ENCODE assay signal across 12 cellular contexts in the genomic region with DNA sequence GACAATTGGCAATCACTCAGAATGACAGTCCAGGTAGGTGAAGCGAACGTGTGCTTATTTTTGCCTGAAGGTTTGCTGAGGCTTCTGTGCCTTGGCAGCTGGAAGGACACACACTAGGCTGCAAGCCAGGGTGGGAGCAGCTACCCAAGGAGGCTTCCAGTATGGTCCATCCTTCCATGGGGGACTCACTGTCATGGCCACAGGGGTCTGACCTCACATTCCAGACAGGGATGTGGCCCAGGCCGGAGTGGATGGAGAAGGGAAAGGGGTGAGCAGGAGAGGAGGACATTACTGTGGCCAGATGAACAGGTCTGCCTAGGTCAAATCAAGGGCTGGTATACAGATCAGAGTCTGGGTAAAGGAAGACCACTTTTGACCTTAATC.
"Had no signal": no experiment of that assay in that cellular context is flagged by ENCODE, and none has a peak within 500 bp of the region (broad histone marks: within the 10 kb centered on the region; RNA-seq: fewer than 3 reads in every experiment).

No MANE protein-coding gene starts in this region.

- H3K36me3 ChIP-seq: esophagus squamous epithelium, stomach, thoracic aorta, uterus had no signal

- H3K9me3 ChIP-seq: esophagus squamous epithelium, stomach, thoracic aorta, uterus had no signal

- H3K27me3 Mint-ChIP-seq: activated CD4-positive, alpha-beta memory T cell treated with anti-CD3 and anti-CD28 coated beads for 36 hours; activated naive CD4-positive, alpha-beta T cell treated with anti-CD3 and anti-CD28 coated beads, Interleukin-2, amount 50 U/mL, for 24 hours had no signal

- H3K9me3 Mint-ChIP-seq: activated CD4-positive, alpha-beta memory T cell treated with anti-CD3 and anti-CD28 coated beads for 36 hours; activated naive CD4-positive, alpha-beta T cell treated with anti-CD3 and anti-CD28 coated beads, Interleukin-2, amount 50 U/mL, for 24 hours had no signal

- H3K4me3 Mint-ChIP-seq: activated CD4-positive, alpha-beta memory T cell treated with anti-CD3 and anti-CD28 coated beads for 36 hours; activated naive CD4-positive, alpha-beta T cell treated with anti-CD3 and anti-CD28 coated beads, Interleukin-2, amount 50 U/mL, for 24 hours; nephron had no signal

- DNase-seq: activated CD4-positive, alpha-beta memory T cell treated with anti-CD3 and anti-CD28 coated beads for 36 hours; activated CD4-positive, alpha-beta T cell treated with anti-CD3 and anti-CD28 coated beads for 1 hour; activated T-cell treated with anti-CD3 and anti-CD28 coated beads for 4 hours; amygdala; esophagus squamous epithelium; foreskin fibroblast; left colon; stomach had no signal

- H3K27ac Mint-ChIP-seq: activated CD4-positive, alpha-beta memory T cell treated with anti-CD3 and anti-CD28 coated beads for 36 hours; activated naive CD4-positive, alpha-beta T cell treated with anti-CD3 and anti-CD28 coated beads, Interleukin-2, amount 50 U/mL, for 24 hours; nephron had no signal

- H3K27me3 ChIP-seq: esophagus squamous epithelium, stomach, uterus had no signal

- H3K4me3 ChIP-seq: esophagus squamous epithelium, stomach, thoracic aorta, uterus had no signal

- ATAC-seq: left colon had no signal

- H3K4me1 Mint-ChIP-seq: activated naive CD4-positive, alpha-beta T cell treated with anti-CD3 and anti-CD28 coated beads, Interleukin-2, amount 50 U/mL, for 24 hours had no signal

- H3K4me1 ChIP-seq: esophagus squamous epithelium, stomach, uterus had no signal

- H3K27ac ChIP-seq: esophagus squamous epithelium, stomach, thoracic aorta, uterus had no signal
